11 cellular contexts compared by ENCODE assay signal in the genomic region with DNA sequence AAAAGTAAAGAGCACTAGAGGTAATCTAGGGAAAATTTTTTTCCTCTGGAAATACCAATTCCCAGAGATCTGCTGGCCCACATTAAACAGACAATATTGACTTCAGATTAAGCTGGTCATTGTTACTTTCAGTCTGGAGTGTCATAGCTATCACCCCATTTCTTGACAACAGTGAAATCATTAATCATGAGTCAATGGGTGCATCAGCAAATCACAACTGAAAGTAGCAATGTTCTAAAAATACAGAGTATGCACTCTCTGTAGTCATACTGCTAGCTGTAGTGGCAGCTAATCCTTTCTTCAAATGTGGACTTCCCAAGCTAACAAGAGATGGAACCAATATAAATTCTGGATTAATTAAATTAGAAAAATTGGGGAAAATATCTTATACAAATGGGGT.
DNase-seq lines count a peak whose midpoint lies in the region; ATAC-seq and FAIRE-seq lines count a peak whose summit lies in the region.
"Had no signal": no experiment of that assay in that cellular context is flagged by ENCODE, and none has a peak within 500 bp of the region (broad histone marks: within the 10 kb centered on the region; RNA-seq: fewer than 3 reads in every experiment).

No MANE protein-coding gene starts in this region.

- DNase-seq in GM18507 (ENCODE audit: extremely low spot score, insufficient read length, low read depth), result no peak
- DNase-seq in nucleus accumbens (lab: John Stamatoyannopoulos, UW), result no peak
- no peak for DNase-seq in islet precursor cell
- no peak for DNase-seq in SIG-M5 treated with dmso at 0.1 percent for 504 hours (lab: John Stamatoyannopoulos, UW; ENCODE audit: unreplicated experiment)
- no peak for DNase-seq in NCI-H69 (lab: John Stamatoyannopoulos, UW)
- DNase-seq: CD8-positive, alpha-beta memory T cell; IMR-90; NCI-H2227 treated with DMSO at 0.1 percent for 48 hours had no signal

- peak; percentile 82 for FAIRE-seq in GM18507 (lab: Jason Lieb, UNC)

- ATAC-seq in GM19452 (IDR thresholded peaks at IDR 0.05; ENCODE audit: unreplicated experiment), result peak; percentile 91
- ATAC-seq in HG02884 (IDR thresholded peaks at IDR 0.05; ENCODE audit: unreplicated experiment), result peak; percentile 96
- ATAC-seq in HG03571 (IDR thresholded peaks at IDR 0.05; ENCODE audit: unreplicated experiment), result peak; percentile 88
